Comparison of ENCODE assay signal across 9 cellular contexts in genomic region chr3:111392911-111393351, GRCh38.
DNase-seq lines count a peak whose midpoint lies in the region; ATAC-seq and TF ChIP-seq lines count a peak whose summit lies in the region.
"Had no signal": no experiment of that assay in that cellular context is flagged by ENCODE, and none has a peak within 500 bp of the region (broad histone marks: within the 10 kb centered on the region; RNA-seq: fewer than 3 reads in every experiment).

No MANE protein-coding gene starts in this region.

- no peaks in the 10 kb centered on the region for H3K9me2 ChIP-seq in Karpas-422 (replicated peaks; ENCODE audit: insufficient read depth, low read length)

- H3K27me3 ChIP-seq in Karpas-422 (ENCODE audit: low read length) (no peaks in the 10 kb centered on the region), spleen (replicated peaks in 1 of 7) (no peaks in the 10 kb centered on the region)

- H4K20me1 ChIP-seq in Karpas-422 (ENCODE audit: insufficient read depth, low read depth, low read length) = no peaks in the 10 kb centered on the region

- H3K4me3 Mint-ChIP-seq in Calu3 (ENCODE audit: low read depth, unreplicated experiment) = no peak overlapping the region
- peak overlapping the region; percentile 11 for H3K4me3 Mint-ChIP-seq in activated CD4-positive, alpha-beta T cell treated with anti-CD3 and anti-CD28 coated beads, Interleukin-2, amount 10 ng/mL, durations not matched to agents 24 days and 14 days
- H3K4me3 Mint-ChIP-seq in immature natural killer cell = peak overlapping the region; percentile 42 to 68 (median 61)

- H3K4me1 Mint-ChIP-seq in Calu3 (ENCODE audit: low read depth, unreplicated experiment) = peaks cover 8% of the 10 kb centered on the region
- H3K4me1 Mint-ChIP-seq in activated CD4-positive, alpha-beta T cell treated with anti-CD3 and anti-CD28 coated beads, Interleukin-2, amount 10 ng/mL, durations not matched to agents 24 days and 14 days = peaks cover 8% of the 10 kb centered on the region
- peaks cover 27 to 28% of the 10 kb centered on the region in 2 donors for H3K4me1 Mint-ChIP-seq in immature natural killer cell

- H3K4me3 ChIP-seq in Jurkat, Clone E6-1 (ENCODE audit: low read length) = no peak overlapping the region
- H3K4me3 ChIP-seq in Karpas-422 (ENCODE audit: low read length) (no peak overlapping the region), spleen (no peak overlapping the region)

- TF ChIP-seq CTCF in Calu3 (IDR thresholded peaks at IDR 0.05; ENCODE audit: unreplicated experiment) (no peak), spleen (IDR thresholded peaks at IDR 0.05 in 8 of 11, conservative IDR thresholded peaks at IDR 0.05 in 3 of 11) (no peak)

- TF ChIP-seq POLR2A in spleen (IDR thresholded peaks at IDR 0.05) = no peak

- H3K27me3 Mint-ChIP-seq in Calu3 (ENCODE audit: unreplicated experiment) = no peaks in the 10 kb centered on the region
- H3K27me3 Mint-ChIP-seq in activated CD4-positive, alpha-beta T cell treated with anti-CD3 and anti-CD28 coated beads, Interleukin-2, amount 10 ng/mL, durations not matched to agents 24 days and 14 days = no peaks in the 10 kb centered on the region
- peaks cover 2 to 6% (median 4%) of the 10 kb centered on the region in 3 donors for H3K27me3 Mint-ChIP-seq in immature natural killer cell (ENCODE audit: low read depth in 3 of 3)

- H3K36me3 Mint-ChIP-seq in Calu3 (ENCODE audit: insufficient read depth, unreplicated experiment) (no peaks in the 10 kb centered on the region), immature natural killer cell (peaks cover 0 to 5% (median 0%) of the 10 kb centered on the region in 3 donors)
- no peaks in the 10 kb centered on the region for H3K36me3 Mint-ChIP-seq in activated CD4-positive, alpha-beta T cell treated with anti-CD3 and anti-CD28 coated beads, Interleukin-2, amount 10 ng/mL, durations not matched to agents 24 days and 14 days (ENCODE audit: low read depth)

- no peaks in the 10 kb centered on the region for H3K9me3 ChIP-seq in Karpas-422 (ENCODE audit: low read length)
- peaks cover 0 to 19% (median 0%) of the 10 kb centered on the region in 8 donors for H3K9me3 ChIP-seq in spleen

- ATAC-seq in GM18520 (IDR thresholded peaks at IDR 0.05; ENCODE audit: unreplicated experiment) = no peak
- no peak for ATAC-seq in GM21367 (IDR thresholded peaks at IDR 0.05; ENCODE audit: unreplicated experiment)

- DNase-seq in Calu3 = peak; percentile 23
- peak; percentile 69 for DNase-seq in Jurkat, Clone E6-1 (ENCODE audit: low read depth, low spot score)
- DNase-seq in activated CD4-positive, alpha-beta T cell treated with anti-CD3 and anti-CD28 coated beads, Interleukin-2, amount 10 ng/mL, durations not matched to agents 24 days and 14 days = peak; percentile 81
- DNase-seq in immature natural killer cell = peak; percentile 74 to 78 (median 77)
- DNase-seq in Karpas-422 = no peak
- DNase-seq in spleen = no peak
- DNase-seq: NCI-H446 treated with DMSO at 0.1 percent for 48 hours had no signal

- 43 to 61% (median 50%) methylated on average over 2 of the region's 2 CpGs for WGBS in spleen, 5 donors

- BruUV-seq in Calu3 (replicated peaks; lab: Mats Ljungman, UMichigan) = no TSS peak

- H3K79me2 ChIP-seq in Karpas-422 (ENCODE audit: low read length) = no peaks in the 10 kb centered on the region

- H3K4me1 ChIP-seq in Karpas-422 (ENCODE audit: low read length) (no peaks in the 10 kb centered on the region), spleen (peaks cover 0 to 5% (median 0%) of the 10 kb centered on the region in 6 donors)

- no peak overlapping the region for H3K9ac ChIP-seq in Karpas-422 (ENCODE audit: low read length)

- no peaks in the 10 kb centered on the region for H3K36me3 ChIP-seq in Karpas-422 (ENCODE audit: insufficient read depth, low read length)
- no peaks in the 10 kb centered on the region for H3K36me3 ChIP-seq in spleen

- CTCF ChIA-PET in Calu3 (lab: Charles Lee) = no interaction called here

- H3K27ac ChIP-seq in Karpas-422 (ENCODE audit: low read length) = no peak overlapping the region
- H3K27ac ChIP-seq in spleen = no peak overlapping the region

- H3K27ac Mint-ChIP-seq in Calu3 (ENCODE audit: unreplicated experiment) = peak overlapping the region; percentile 50
- H3K27ac Mint-ChIP-seq in activated CD4-positive, alpha-beta T cell treated with anti-CD3 and anti-CD28 coated beads, Interleukin-2, amount 10 ng/mL, durations not matched to agents 24 days and 14 days = no peak overlapping the region
- H3K27ac Mint-ChIP-seq in immature natural killer cell = peak overlapping the region; percentile 20 to 92 (median 78)

- intact Hi-C loops in Calu3 (cut with micrococcal nuclease; ENCODE audit: unreplicated experiment) = no loop called here
- intact Hi-C loops in activated CD4-positive, alpha-beta T cell treated with anti-CD3 and anti-CD28 coated beads, Interleukin-2, amount 10 ng/mL, durations not matched to agents 24 days and 14 days (cut with micrococcal nuclease) = no loop called here
- intact Hi-C loops in spleen (cut with DNase I; ENCODE audit: low total_unique reads) = no loop called here

- H3K9me3 Mint-ChIP-seq in Calu3 (ENCODE audit: low read depth, unreplicated experiment) (peaks cover 3% of the 10 kb centered on the region), immature natural killer cell (peaks cover 0 to 4% (median 0%) of the 10 kb centered on the region in 6 donors)
- H3K9me3 Mint-ChIP-seq in activated CD4-positive, alpha-beta T cell treated with anti-CD3 and anti-CD28 coated beads, Interleukin-2, amount 10 ng/mL, durations not matched to agents 24 days and 14 days = peaks cover 24% of the 10 kb centered on the region

- H3K4me2 ChIP-seq in Karpas-422 (ENCODE audit: low read depth, low read length, poor library complexity, severe bottlenecking) = no peak overlapping the region

- no peak overlapping the region for H2AFZ ChIP-seq in Karpas-422 (ENCODE audit: low read length)

Comparison
In these comparisons a context has a peak if more than half of its experiments do, and no peak if none do; other contexts are left out.
1. DNase-seq: peak in Calu3 (single experiment), Jurkat, Clone E6-1 (single experiment), activated CD4-positive, alpha-beta T cell treated with anti-CD3 and anti-CD28 coated beads, Interleukin-2, amount 10 ng/mL, durations not matched to agents 24 days and 14 days (single experiment) and immature natural killer cell (3 of 3); none in Karpas-422 (single experiment) and spleen (single experiment).